2 cellular contexts compared by ENCODE assay signal in genomic region chr19:41479757-41480191, GRCh38.
A peak's percentile ranks its signal among the peaks of the same experiment; 100 is the strongest.
TF ChIP-seq lines count a peak whose summit lies in the region.

No MANE protein-coding gene starts in this region.

TF ChIP-seq in A549, 52 proteins besides CTCF, POLR2A, EP300 and RAD21:
- TF ChIP-seq PBX3 (IDR thresholded peaks at IDR 0.05) (no peak), JUN (IDR thresholded peaks at IDR 0.05) (no peak), SMC3 (IDR thresholded peaks at IDR 0.05) (no peak), USF2 (IDR thresholded peaks at IDR 0.05) (no peak), MAZ (IDR thresholded peaks at IDR 0.05; ENCODE audit: borderline replicate concordance, low read depth, low read length) (no peak), E2F6 (IDR thresholded peaks at IDR 0.05; ENCODE audit: borderline replicate concordance, low read depth) (no peak), HDAC2 (IDR thresholded peaks at IDR 0.05) (no peak), ZSCAN20 (CRISPR knock-in tag; IDR thresholded peaks at IDR 0.05) (no peak)
TF ChIP-seq in A549: peak in this region for 0.

TF ChIP-seq in endothelial cell of umbilical vein, 7 proteins besides CTCF, POLR2A, EP300 and RAD21:
- no peak for TF ChIP-seq MAX (IDR thresholded peaks at IDR 0.05; ENCODE audit: insufficient read depth, insufficient read length)
- TF ChIP-seq FOS (IDR thresholded peaks at IDR 0.05; ENCODE audit: borderline replicate concordance, insufficient read depth, low read length): peak; percentile 83
- no peak for TF ChIP-seq EZH2 (IDR thresholded peaks at IDR 0.05; ENCODE audit: borderline replicate concordance, low read depth, low read length, severe bottlenecking)
- TF ChIP-seq JUN (IDR thresholded peaks at IDR 0.05; ENCODE audit: borderline replicate concordance, insufficient read depth, insufficient read length, low read depth): peak; percentile 29
- peak; percentile 86 for TF ChIP-seq POLR2AphosphoS5 (IDR thresholded peaks at IDR 0.05; ENCODE audit: insufficient read depth, low read depth, low read length)
